ENCODE assay signal across 19 cellular contexts in genomic region chr4:76559236-76560071, GRCh38.
DNase-seq lines count a peak whose midpoint lies in the region; ATAC-seq and TF ChIP-seq lines count a peak whose summit lies in the region.
"Had no signal": no experiment of that assay in that cellular context is flagged by ENCODE, and none has a peak within 500 bp of the region (broad histone marks: within the 10 kb centered on the region; RNA-seq: fewer than 3 reads in every experiment).

No MANE protein-coding gene starts in this region.

- peaks cover 0 to 12% of the 10 kb centered on the region in 2 donors for H3K4me1 ChIP-seq in duodenal mucosa (ENCODE audit: control insufficient read depth in 1 of 2, insufficient read depth in 2 of 2, low read length in 2 of 2)
- H3K4me1 ChIP-seq in mesenchymal stem cell (ENCODE audit: control insufficient read depth, insufficient read depth, low read depth, low read length) = peaks cover 8% of the 10 kb centered on the region
- peaks cover 37% of the 10 kb centered on the region for H3K4me1 ChIP-seq in smooth muscle cell (ENCODE audit: low read depth)
- H3K4me1 ChIP-seq: left lung had no signal

- H4K8ac ChIP-seq in mesenchymal stem cell (ENCODE audit: low read length) = no peak overlapping the region

- no peak for DNase-seq in HEK293T (ENCODE audit: extremely low spot score)
- DNase-seq in mesenchymal stem cell = no peak
- no peak for DNase-seq in smooth muscle cell (lab: John Stamatoyannopoulos, UW; ENCODE audit: unreplicated experiment)
- no peak for DNase-seq in NCI-H187 (lab: John Stamatoyannopoulos, UW)
- DNase-seq in stimulated activated naive CD8-positive, alpha-beta T cell treated with anti-CD3 and anti-CD28 coated beads, Interleukin-15, Interleukin-2, amounts not matched to agents 100 U/mL and 50 U/mL, for 24 hours = no peak
- DNase-seq: activated CD4-positive, alpha-beta T cell treated with anti-CD3 and anti-CD28 coated beads for 48 hours; CD8-positive, alpha-beta memory T cell; left lung; mucosa of descending colon; NCI-H1048; NCI-H2081 treated with DMSO at 0.1 percent for 48 hours; stimulated activated naive B cell treated with anti-CD40 and anti-IgM and Interleukin-4, amounts not matched to agents 10 μg/mL and 1 μg/mL and 100 μg/mL, for 72 hours; thyroid gland had no signal

- CTCF ChIA-PET in HEK293T (lab: Yijun Ruan, JAX) = no interaction called here

- 81% methylated on average over 8 of the region's 13 CpGs for WGBS in mesenchymal stem cell
- 67% methylated on average over 13 of the region's 13 CpGs for WGBS in smooth muscle cell (ENCODE audit: low lambda C conversion rate)

- H3K23ac ChIP-seq in mesenchymal stem cell (ENCODE audit: low read length in 2 of 2) = no peak overlapping the region

- no peaks in the 10 kb centered on the region for H3K27me3 ChIP-seq in duodenal mucosa (ENCODE audit: control insufficient read depth in 1 of 2, insufficient read depth in 2 of 2, low read length in 2 of 2)
- H3K27me3 ChIP-seq in mesenchymal stem cell (ENCODE audit: control insufficient read depth in 1 of 2, insufficient read depth in 1 of 2, low read length in 2 of 2) = no peaks in the 10 kb centered on the region
- H3K27me3 ChIP-seq in smooth muscle cell (ENCODE audit: low read depth) = no peaks in the 10 kb centered on the region
- H3K27me3 ChIP-seq: gastroesophageal sphincter, left lung, thyroid gland had no signal

- H3K27ac ChIP-seq in duodenal mucosa (ENCODE audit: low read depth, low read length) (no peak overlapping the region), mesenchymal stem cell (ENCODE audit: low read length, poor library complexity, severe bottlenecking) (peak overlapping the region; percentile 44), smooth muscle cell (ENCODE audit: low read depth) (no peak overlapping the region)
- H3K27ac ChIP-seq: epithelial cell of prostate, left lung, thyroid gland had no signal

- H3K4ac ChIP-seq in mesenchymal stem cell (ENCODE audit: low read depth in 1 of 2, low read length in 2 of 2) = no peak overlapping the region

- H3K4me3 ChIP-seq in duodenal mucosa (ENCODE audit: low read depth in 1 of 2, low read length in 2 of 2) (peak overlapping the region; percentile 0 to 19), mesenchymal stem cell (ENCODE audit: insufficient read depth in 1 of 2, low read depth in 1 of 2, low read length in 2 of 2) (no peak overlapping the region), smooth muscle cell (no peak overlapping the region)
- H3K4me3 ChIP-seq: gastroesophageal sphincter, left lung, mucosa of descending colon, thyroid gland had no signal

- H4K91ac ChIP-seq in mesenchymal stem cell (ENCODE audit: low read length) = no peak overlapping the region

- H3K9ac ChIP-seq in duodenal mucosa (ENCODE audit: low read depth in 1 of 2, low read length in 2 of 2) (no peak overlapping the region), mesenchymal stem cell (ENCODE audit: low read length) (no peak overlapping the region), smooth muscle cell (ENCODE audit: low read depth) (no peak overlapping the region)

- H3K79me2 ChIP-seq in smooth muscle cell (ENCODE audit: low read depth) = no peaks in the 10 kb centered on the region

- POLR2A ChIA-PET in HEK293T (lab: Yijun Ruan, JAX) = no interaction called here

- no peak overlapping the region for H2BK120ac ChIP-seq in mesenchymal stem cell (ENCODE audit: low read depth, low read length)

- no peak overlapping the region for H2BK15ac ChIP-seq in mesenchymal stem cell (ENCODE audit: low read depth, poor library complexity, severe bottlenecking)

- H2AFZ ChIP-seq in mesenchymal stem cell (ENCODE audit: low read depth, low read length) (no peak overlapping the region), smooth muscle cell (ENCODE audit: low read depth) (peak overlapping the region; percentile 24)

- ATAC-seq in HG03354 (IDR thresholded peaks at IDR 0.05; ENCODE audit: poor library complexity, severe bottlenecking, unreplicated experiment) = no peak
- no peak for ATAC-seq in stimulated activated naive CD8-positive, alpha-beta T cell treated with anti-CD3 and anti-CD28 coated beads, Interleukin-15, Interleukin-2, amounts not matched to agents 100 U/mL and 50 U/mL, for 24 hours
- ATAC-seq: gastroesophageal sphincter; HCT116; left lung; mucosa of descending colon; sciatic nerve; stimulated activated naive B cell treated with anti-CD40 and anti-IgM and Interleukin-4, amounts not matched to agents 10 μg/mL and 1 μg/mL and 100 μg/mL, for 72 hours had no signal

- H3K18ac ChIP-seq in mesenchymal stem cell (ENCODE audit: low read depth in 1 of 2, low read length in 2 of 2) = no peak overlapping the region

- H2BK5ac ChIP-seq in mesenchymal stem cell (ENCODE audit: low read depth, low read length, poor library complexity, severe bottlenecking) = peak overlapping the region; percentile 61

- H3K9me3 ChIP-seq in duodenal mucosa (ENCODE audit: control insufficient read depth in 1 of 2, low read length in 2 of 2) = no peaks in the 10 kb centered on the region
- H3K9me3 ChIP-seq in mesenchymal stem cell (ENCODE audit: control insufficient read depth, low read length) = no peaks in the 10 kb centered on the region
- H3K9me3 ChIP-seq in smooth muscle cell (replicated peaks; ENCODE audit: low read depth) = no peaks in the 10 kb centered on the region
- H3K9me3 ChIP-seq: gastroesophageal sphincter, left lung, mucosa of descending colon, thyroid gland had no signal

- H2BK12ac ChIP-seq in mesenchymal stem cell (ENCODE audit: low read length in 2 of 2) = no peak overlapping the region

- no peaks in the 10 kb centered on the region for H3K79me1 ChIP-seq in mesenchymal stem cell (replicated peaks; ENCODE audit: low read length, poor library complexity, severe bottlenecking)

- H3K4me2 ChIP-seq in mesenchymal stem cell (ENCODE audit: low read length, poor library complexity, severe bottlenecking) (no peak overlapping the region), smooth muscle cell (peak overlapping the region; percentile 24)

- H2AK5ac ChIP-seq in mesenchymal stem cell (ENCODE audit: low read length, severe bottlenecking) = no peak overlapping the region

- TF ChIP-seq CTCF in smooth muscle cell (IDR thresholded peaks at IDR 0.05; ENCODE audit: borderline replicate concordance, insufficient read depth, poor library complexity, severe bottlenecking) = no peak

- H3F3A ChIP-seq in smooth muscle cell (ENCODE audit: low read depth) = no peaks in the 10 kb centered on the region

- no peak overlapping the region for H3K14ac ChIP-seq in mesenchymal stem cell (ENCODE audit: low read length in 2 of 2)

- no peaks in the 10 kb centered on the region for H3K36me3 ChIP-seq in duodenal mucosa (ENCODE audit: control insufficient read depth in 1 of 2, insufficient read depth in 2 of 2, low read length in 2 of 2)
- no peaks in the 10 kb centered on the region for H3K36me3 ChIP-seq in mesenchymal stem cell (ENCODE audit: control insufficient read depth in 1 of 2, insufficient read depth in 2 of 2, low read depth in 1 of 2, low read length in 2 of 2)
- H3K36me3 ChIP-seq in smooth muscle cell (ENCODE audit: low read depth) = no peaks in the 10 kb centered on the region
- H3K36me3 ChIP-seq: gastroesophageal sphincter, left lung, thyroid gland had no signal

- no peaks in the 10 kb centered on the region for H4K20me1 ChIP-seq in smooth muscle cell (ENCODE audit: low read depth)

TF ChIP-seq in HEK293T, 16 proteins besides CTCF, POLR2A, EP300 and RAD21:
- TF ChIP-seq FOXM1 (IDR thresholded peaks at IDR 0.05; ENCODE audit: borderline replicate concordance) (no peak), PKNOX1 (IDR thresholded peaks at IDR 0.05) (peak; percentile 27; the same call in 1 of the 2 replicates), L3MBTL2 (conservative IDR thresholded peaks at IDR 0.05) (peak; percentile 44; the same call in 1 of the 2 replicates), ARNT (IDR thresholded peaks at IDR 0.05) (no peak)

Comparison
In these comparisons a context has a peak if more than half of its experiments do, and no peak if none do; other contexts are left out.
1. H3K4me3 ChIP-seq: peak in duodenal mucosa (2 of 2); none in mesenchymal stem cell (0 of 2) and smooth muscle cell (single experiment).